Comparison of ENCODE assay signal across 1 cellular context in genomic region chr17:68047153-68047846, GRCh38.
TF ChIP-seq lines count a peak whose summit lies in the region.

No MANE protein-coding gene starts in this region.

TF ChIP-seq in K562, 482 proteins besides CTCF, POLR2A, EP300 and RAD21:
- TF ChIP-seq SREBF2 (CRISPR knock-in tag; IDR thresholded peaks at IDR 0.05): no peak
- peak; percentile 86 for TF ChIP-seq ZNF316 (IDR thresholded peaks at IDR 0.05)
- peak; percentile 69 for TF ChIP-seq SUPT5H (IDR thresholded peaks at IDR 0.05)
- no peak for TF ChIP-seq NR1H2 (CRISPR knock-in tag; IDR thresholded peaks at IDR 0.05)
- no peak for TF ChIP-seq KLF6 (CRISPR knock-in tag; IDR thresholded peaks at IDR 0.05; ENCODE audit: borderline replicate concordance)
- TF ChIP-seq ZNF174 (CRISPR knock-in tag; IDR thresholded peaks at IDR 0.05): no peak
- peak; percentile 48 for TF ChIP-seq MAFG (tag; conservative IDR thresholded peaks at IDR 0.05)
- TF ChIP-seq, protein P1, sequence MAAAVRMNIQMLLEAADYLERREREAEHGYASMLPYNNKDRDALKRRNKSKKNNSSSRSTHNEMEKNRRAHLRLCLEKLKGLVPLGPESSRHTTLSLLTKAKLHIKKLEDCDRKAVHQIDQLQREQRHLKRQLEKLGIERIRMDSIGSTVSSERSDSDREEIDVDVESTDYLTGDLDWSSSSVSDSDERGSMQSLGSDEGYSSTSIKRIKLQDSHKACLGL (CRISPR knock-in tag; IDR thresholded peaks at IDR 0.05; ENCODE audit: borderline replicate concordance, poor library complexity, severe bottlenecking): no peak
- TF ChIP-seq CTCFL (IDR thresholded peaks at IDR 0.05; ENCODE audit: borderline replicate concordance, insufficient read depth, low read depth, low read length, poor library complexity, severe bottlenecking): no peak
- TF ChIP-seq CBX3 (IDR thresholded peaks at IDR 0.05; ENCODE audit: borderline replicate concordance in 1 of 2, low read length in 2 of 2): no peak
- TF ChIP-seq E2F8 (IDR thresholded peaks at IDR 0.05; ENCODE audit: low read depth, partially characterized antibody): peak; percentile 28
- peak; percentile 69; the same call in 1 of the 2 replicates for TF ChIP-seq C11orf30 (IDR thresholded peaks at IDR 0.05; ENCODE audit: low read depth)
- TF ChIP-seq SIN3A (IDR thresholded peaks at IDR 0.05; ENCODE audit: borderline replicate concordance in 2 of 2, control insufficient read depth in 1 of 2, low read depth in 2 of 2, low read length in 2 of 2): peak in 1 of 2 experiments; percentile 60; a peak in 1 of 4 replicates
- no peak for TF ChIP-seq PHF8 (IDR thresholded peaks at IDR 0.05; ENCODE audit: borderline replicate concordance, low read length)
- no peak for TF ChIP-seq KLF16 (IDR thresholded peaks at IDR 0.05)
- 0 out of 2 replicates have a peak, but pooled peaks have one; percentile 24 for TF ChIP-seq POLR2AphosphoS2 (IDR thresholded peaks at IDR 0.05; ENCODE audit: low read length)
- peak; percentile 47 for TF ChIP-seq POLR2B (IDR thresholded peaks at IDR 0.05; ENCODE audit: low read depth, partially characterized antibody)
- TF ChIP-seq ZNF696 (CRISPR knock-in tag; conservative IDR thresholded peaks at IDR 0.05): no peak
